In genomic region chr4:38867478-38868054, GRCh38 we compare ENCODE assay signal across 8 cellular contexts. TPM values are rescaled to one million over a fixed set of nuclear protein-coding genes. Genes with fewer than 3 reads are reported as not detected.
DNase-seq lines count a peak whose midpoint lies in the region; ATAC-seq and TF ChIP-seq lines count a peak whose summit lies in the region.

Gene FAM114A1 (plus strand): TSS chr4:38867806. CDS start chr4:38878079, 10,273 bp downstream.

- peaks cover 3% of the 10 kb centered on the region for H3K4me1 ChIP-seq in CD4-positive, CD25-positive, alpha-beta regulatory T cell (ENCODE audit: control insufficient read depth, insufficient read depth, low read length, poor library complexity, severe bottlenecking)
- peaks cover 0 to 42% (median 21%) of the 10 kb centered on the region in 9 donors for H3K4me1 ChIP-seq in heart right ventricle

- no peaks in the 10 kb centered on the region for H3K9me3 Mint-ChIP-seq in CD4-positive, CD25-positive, alpha-beta regulatory T cell
- no peaks in the 10 kb centered on the region for H3K9me3 Mint-ChIP-seq in osteocyte (ENCODE audit: unreplicated experiment)

- no peaks in the 10 kb centered on the region for H3K36me3 ChIP-seq in CD4-positive, CD25-positive, alpha-beta regulatory T cell (ENCODE audit: control insufficient read depth, insufficient read depth, low read length)
- peaks cover 0 to 28% (median 8%) of the 10 kb centered on the region in 9 donors for H3K36me3 ChIP-seq in heart right ventricle

- peak within 1 kb of the TSS; percentile 14 for H3K27ac ChIP-seq in CD4-positive, CD25-positive, alpha-beta regulatory T cell (ENCODE audit: insufficient read depth, low read length, poor library complexity, severe bottlenecking)
- H3K27ac ChIP-seq in angular gyrus (ENCODE audit: low read depth, low read length) (peak within 1 kb of the TSS; percentile 72), heart right ventricle (peak within 1 kb of the TSS; percentile 81 to 96 (median 93))

- no peak within 1 kb of the TSS for H3K27ac Mint-ChIP-seq in CD4-positive, CD25-positive, alpha-beta regulatory T cell
- peak within 1 kb of the TSS; percentile 97 for H3K27ac Mint-ChIP-seq in osteocyte (ENCODE audit: unreplicated experiment)

- TF ChIP-seq CTCF in heart right ventricle (IDR thresholded peaks at IDR 0.05) (no peak), osteocyte (IDR thresholded peaks at IDR 0.05) (no peak)

- H3K4me1 Mint-ChIP-seq in CD4-positive, CD25-positive, alpha-beta regulatory T cell = peaks cover 3 to 18% (median 5%) of the 10 kb centered on the region in 4 donors
- peaks cover 39% of the 10 kb centered on the region for H3K4me1 Mint-ChIP-seq in osteocyte (ENCODE audit: unreplicated experiment)

- peaks cover 5% of the 10 kb centered on the region for H3K36me3 Mint-ChIP-seq in CD4-positive, CD25-positive, alpha-beta regulatory T cell
- H3K36me3 Mint-ChIP-seq in osteocyte (ENCODE audit: unreplicated experiment) = peaks cover 8% of the 10 kb centered on the region

- WGBS in heart right ventricle, 2 donors = 0 to 1% methylated on average over 38 to 66 of the region's 66 CpGs

- H3K27me3 ChIP-seq in CD4-positive, CD25-positive, alpha-beta regulatory T cell (ENCODE audit: control insufficient read depth, insufficient read depth, low read length) = peaks cover 18% of the 10 kb centered on the region
- H3K27me3 ChIP-seq in heart right ventricle = no peaks in the 10 kb centered on the region

- peaks cover 28% of the 10 kb centered on the region for H3K27me3 Mint-ChIP-seq in CD4-positive, CD25-positive, alpha-beta regulatory T cell
- H3K27me3 Mint-ChIP-seq in osteocyte (ENCODE audit: unreplicated experiment) = no peaks in the 10 kb centered on the region

- DNase-seq in CD4-positive, CD25-positive, alpha-beta regulatory T cell = peak in 1 of 3 donors; percentile 46
- DNase-seq in OCI-M1 (lab: John Stamatoyannopoulos, UW) = peak; percentile 75
- peak; percentile 83 to 87 for DNase-seq in heart right ventricle
- peak; percentile 94 for DNase-seq in osteocyte (ENCODE audit: extremely low spot score, unreplicated experiment)
- no peak for DNase-seq in SHP77 treated with DMSO at 0.1 percent for 48 hours (lab: John Stamatoyannopoulos, UW)

- H3K4me3 ChIP-seq in CD4-positive, CD25-positive, alpha-beta regulatory T cell (ENCODE audit: low read depth, low read length) = no peak within 1 kb of the TSS
- H3K4me3 ChIP-seq in heart right ventricle = peak within 1 kb of the TSS; percentile 66 to 96 (median 90)

- H3K4me3 Mint-ChIP-seq in CD4-positive, CD25-positive, alpha-beta regulatory T cell = peak within 1 kb of the TSS; percentile 7 to 78 (median 41)
- peak within 1 kb of the TSS; percentile 89 for H3K4me3 Mint-ChIP-seq in osteocyte (ENCODE audit: unreplicated experiment)

- intact Hi-C loops in heart right ventricle (cut with DNase I) = loop anchor here in 1 of 10 donors (10.0 kb wide), 1 partner anchor 103 kb away; no protein-coding TSS in a partner anchor

- no peaks in the 10 kb centered on the region for H3K9me3 ChIP-seq in CD4-positive, CD25-positive, alpha-beta regulatory T cell (ENCODE audit: control insufficient read depth in 2 of 2, low read length in 2 of 2)
- H3K9me3 ChIP-seq in heart right ventricle = no peaks in the 10 kb centered on the region

- peak; percentile 55 to 74 for ATAC-seq in CD4-positive, CD25-positive, alpha-beta regulatory T cell (ENCODE audit: low read depth in 2 of 2)
- peak; percentile 82 for ATAC-seq in GM18907 (IDR thresholded peaks at IDR 0.05; ENCODE audit: unreplicated experiment)
- ATAC-seq in HG03103 (IDR thresholded peaks at IDR 0.05; ENCODE audit: low read depth, unreplicated experiment) = peak; percentile 84
- peak; percentile 95 to 99 (median 97) for ATAC-seq in heart right ventricle

RNA-seq across cellular contexts. Expression of gene FAM114A1, which starts in this region (rescaled TPM):
- not detected for total RNA-seq in CD4-positive, CD25-positive, alpha-beta regulatory T cell
- not detected for polyA plus RNA-seq in CD4-positive, CD25-positive, alpha-beta regulatory T cell
- total RNA-seq in heart right ventricle (10 to 100 TPM; 11.8 to 35.5 (median 17.2) TPM), osteocyte (120 and 139 TPM in 2 replicates)
- 10 to 100 TPM in 1 of 2 donors, 1 to 10 TPM in 1; 8.0 to 13.8 TPM for polyA plus RNA-seq in heart right ventricle

Comparison
In these comparisons a context has a peak if more than half of its experiments do, and no peak if none do; other contexts are left out.
1. RNA of gene FAM114A1 (total RNA-seq): 120 to 139 TPM in osteocyte and 11.8 to 35.5 TPM in heart right ventricle; not detected in CD4-positive, CD25-positive, alpha-beta regulatory T cell (single experiment); every median in the first group is over 10 times any median in the second.
2. RNA of gene FAM114A1 (polyA plus RNA-seq): 8.0 to 13.8 TPM in heart right ventricle; not detected in CD4-positive, CD25-positive, alpha-beta regulatory T cell; every median in the first group is over 4 times any median in the second.
3. Peak in ATAC-seq and H3K27ac ChIP-seq in CD4-positive, CD25-positive, alpha-beta regulatory T cell; RNA of the gene not detected or under 1 TPM.
4. H3K27ac ChIP-seq: peak in every context shown above with its lines; median percentile 93 in heart right ventricle; 72 in angular gyrus; 14 in CD4-positive, CD25-positive, alpha-beta regulatory T cell.
5. Peak in every context shown above with its lines, with median percentiles within 50 percentile points of each other: ATAC-seq.